In the genomic region with DNA sequence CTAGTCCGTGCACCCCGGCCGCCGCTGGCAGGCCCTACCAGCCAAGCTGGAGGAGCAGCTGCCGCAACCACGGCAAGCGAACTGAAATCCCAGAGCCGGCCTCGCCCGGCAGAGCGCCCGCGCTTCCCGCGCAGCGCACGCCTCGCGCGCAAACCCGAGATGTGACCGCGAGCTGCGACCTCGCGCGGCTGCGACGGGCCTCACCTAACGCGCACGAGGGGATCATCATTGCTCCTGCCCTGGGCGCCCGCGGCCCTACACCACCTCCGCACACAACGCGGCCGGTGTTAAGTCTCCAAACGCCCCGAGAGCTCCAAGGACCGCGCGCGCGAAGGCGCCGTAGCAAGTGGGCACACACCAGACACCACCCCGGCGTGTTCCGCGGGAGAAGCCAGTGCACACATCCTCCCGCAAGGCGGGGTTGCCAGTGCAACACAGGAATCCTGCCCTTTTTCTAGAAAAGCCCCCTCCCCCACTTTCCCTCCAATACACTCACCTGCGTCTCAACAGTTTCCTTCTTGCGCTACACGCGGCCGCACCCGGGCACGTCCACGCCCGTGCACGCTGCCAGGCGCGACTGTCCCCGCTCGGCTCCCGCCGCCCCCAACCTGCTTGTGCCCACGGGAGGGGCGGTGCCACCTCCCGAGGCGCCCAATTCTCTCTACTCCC, we compare ENCODE assay signal across 8 cellular contexts. TPM values are rescaled to one million over a fixed set of nuclear protein-coding genes. Genes with fewer than 3 reads are reported as not detected.
A peak's percentile ranks its signal among the peaks of the same experiment; 100 is the strongest.
DNase-seq lines count a peak whose midpoint lies in the region; ATAC-seq and TF ChIP-seq lines count a peak whose summit lies in the region.
"Had no signal": no experiment of that assay in that cellular context is flagged by ENCODE, and none has a peak within 500 bp of the region (broad histone marks: within the 10 kb centered on the region; RNA-seq: fewer than 3 reads in every experiment).

No MANE protein-coding gene starts in this region.

- intact Hi-C loops in gastrocnemius medialis (cut with DNase I; ENCODE audit: low total_unique reads): no loop called here

- H3K4me1 ChIP-seq in HUES6 (ENCODE audit: control insufficient read depth, insufficient read depth, low read length) (peaks cover 33% of the 10 kb centered on the region), gastrocnemius medialis (peaks cover 11 to 15% of the 10 kb centered on the region in 2 donors)

- TF ChIP-seq POLR2A in gastrocnemius medialis (IDR thresholded peaks at IDR 0.05): no peak

- peaks cover 71% of the 10 kb centered on the region for H3K27me3 ChIP-seq in HUES6 (ENCODE audit: control insufficient read depth, insufficient read depth, low read length)
- H3K27me3 ChIP-seq in gastrocnemius medialis: peaks cover 58 to 90% (median 75%) of the 10 kb centered on the region in 3 donors

- peak overlapping the region; percentile 58 for H3K9ac ChIP-seq in HUES6 (ENCODE audit: low read length)
- H3K9ac ChIP-seq in SK-N-MC (ENCODE audit: insufficient read length): no peak overlapping the region

- in situ Hi-C loops in gastrocnemius medialis (cut with MboI; ENCODE audit: low sequenced_read_pairs in 4 of 4): no loop called here

- DNase-seq in SK-N-MC (ENCODE audit: low read depth, low spot score) (no peak), gastrocnemius medialis (no peak), 8988T (no peak), left lobe of liver (ENCODE audit: low spot score) (no peak), kidney glomerular epithelial cell (lab: John Stamatoyannopoulos, UW) (no peak)

- H3K4me3 ChIP-seq in HUES6 (ENCODE audit: low read depth, low read length) (peak overlapping the region; percentile 84), SK-N-MC (peak overlapping the region; percentile 70), iPS-18c (ENCODE audit: insufficient read depth, low read depth, low read length) (peak overlapping the region; percentile 72), gastrocnemius medialis (peak overlapping the region; percentile 32 to 50 (median 44))

- H3K9me3 ChIP-seq in HUES6 (ENCODE audit: control insufficient read depth, insufficient read depth, low read depth, low read length) (no peaks in the 10 kb centered on the region), SK-N-MC (ENCODE audit: low read depth, low read length) (no peaks in the 10 kb centered on the region), iPS-18c (ENCODE audit: control insufficient read depth, insufficient read depth, low read length) (peaks cover under 1% of the 10 kb centered on the region), gastrocnemius medialis (no peaks in the 10 kb centered on the region)

- H3K36me3 ChIP-seq in HUES6 (ENCODE audit: control insufficient read depth, insufficient read depth, low read length): no peaks in the 10 kb centered on the region
- H3K36me3 ChIP-seq in SK-N-MC (ENCODE audit: insufficient read depth, low read length): no peaks in the 10 kb centered on the region
- H3K36me3 ChIP-seq in gastrocnemius medialis: no peaks in the 10 kb centered on the region

- no peak overlapping the region for H3K27ac ChIP-seq in HUES6 (ENCODE audit: low read depth, low read length)
- no peak overlapping the region for H3K27ac ChIP-seq in SK-N-MC
- no peak overlapping the region for H3K27ac ChIP-seq in gastrocnemius medialis

- TF ChIP-seq CTCF in gastrocnemius medialis (IDR thresholded peaks at IDR 0.05 in 4 of 5, conservative IDR thresholded peaks at IDR 0.05 in 1 of 5): no peak

- ATAC-seq in gastrocnemius medialis: no peak
- no peak for ATAC-seq in left lobe of liver
- ATAC-seq: HCT116 had no signal

RNA-seq across cellular contexts. Expression of a gene that starts 5.2 kb away (rescaled TPM):
- total RNA-seq in gastrocnemius medialis (not detected), left lobe of liver (0.25 TPM)
